16 cellular contexts compared by ENCODE assay signal in genomic region chr1:92797961-92798360, GRCh38.
"Had no signal": no experiment of that assay in that cellular context is flagged by ENCODE, and none has a peak within 500 bp of the region (broad histone marks: within the 10 kb centered on the region; RNA-seq: fewer than 3 reads in every experiment).

No MANE protein-coding gene starts in this region.

- H3K4me3 Mint-ChIP-seq: neural crest cell had no signal

- H3K9me3 ChIP-seq: pancreas, stomach, thoracic aorta had no signal

- H3K36me3 Mint-ChIP-seq: activated naive CD4-positive, alpha-beta T cell treated with anti-CD3 and anti-CD28 coated beads, Interleukin-2, amount 50 U/mL, for 72 hours had no signal

- ATAC-seq: activated naive CD4-positive, alpha-beta T cell treated with anti-CD3 and anti-CD28 coated beads, Interleukin-2, amount 50 U/mL, for 72 hours; pancreas had no signal

- H3K4me3 ChIP-seq: left ventricle myocardium inferior, pancreas, stomach, thoracic aorta had no signal

- H3K9me3 Mint-ChIP-seq: activated naive CD4-positive, alpha-beta T cell treated with anti-CD3 and anti-CD28 coated beads, Interleukin-2, amount 50 U/mL, for 72 hours; neural crest cell had no signal

- H3K27ac Mint-ChIP-seq: activated naive CD4-positive, alpha-beta T cell treated with anti-CD3 and anti-CD28 coated beads, Interleukin-2, amount 50 U/mL, for 72 hours had no signal

- H3K36me3 ChIP-seq: left ventricle myocardium inferior, pancreas, stomach, thoracic aorta had no signal

- DNase-seq: activated CD4-positive, alpha-beta T cell treated with anti-CD3 and anti-CD28 coated beads, Interleukin-2, amount 50 U/mL, for 1 hour; activated effector memory CD4-positive, alpha-beta T cell treated with Interleukin-2 at 50 U/mL for 16 hours; activated T-cell treated with anti-CD3 and anti-CD28 coated beads, Interleukin-2, amount 50 U/mL, for 1 hour; anterior cingulate cortex; caudate nucleus; cortex of kidney; effector memory CD4-positive, alpha-beta T cell; islet precursor cell; left ventricle myocardium inferior; pancreas; retina; stomach had no signal

- H3K4me1 ChIP-seq: pancreas, stomach had no signal

- H3K27ac ChIP-seq: epithelial cell of prostate, left ventricle myocardium inferior, pancreas, stomach, thoracic aorta had no signal

- H3K27me3 ChIP-seq: pancreas, stomach had no signal
